ENCODE assay signal across 9 cellular contexts in genomic region chr19:1471514-1472107, GRCh38. TPM values are rescaled to one million over a fixed set of nuclear protein-coding genes. Genes with fewer than 3 reads are reported as not detected.
A peak's percentile ranks its signal among the peaks of the same experiment; 100 is the strongest.
DNase-seq lines count a peak whose midpoint lies in the region; ATAC-seq and TF ChIP-seq lines count a peak whose summit lies in the region.
"Had no signal": no experiment of that assay in that cellular context is flagged by ENCODE, and none has a peak within 500 bp of the region (broad histone marks: within the 10 kb centered on the region; RNA-seq: fewer than 3 reads in every experiment).

No MANE protein-coding gene starts in this region.

- CTCF ChIA-PET in naive thymus-derived CD4-positive, alpha-beta T cell (lab: Charles Lee): interaction anchor here (1.1 kb wide), 1 partner anchor 28 kb away, joined by 3 read pairs; no protein-coding TSS in a partner anchor

- H3K27ac ChIP-seq in naive thymus-derived CD4-positive, alpha-beta T cell (ENCODE audit: low read depth, low read length): no peak overlapping the region
- H3K27ac ChIP-seq: uterus had no signal

- no peaks in the 10 kb centered on the region for H3K36me3 Mint-ChIP-seq in HFFc6 (ENCODE audit: low read depth)
- H3K36me3 Mint-ChIP-seq in naive thymus-derived CD4-positive, alpha-beta T cell: no peaks in the 10 kb centered on the region

- peaks cover 8% of the 10 kb centered on the region for H3K27me3 Mint-ChIP-seq in HFFc6 (ENCODE audit: insufficient read depth)
- H3K27me3 Mint-ChIP-seq in naive thymus-derived CD4-positive, alpha-beta T cell: peaks cover 0 to 16% (median 0%) of the 10 kb centered on the region in 5 donors

- no peak overlapping the region for H3K27ac Mint-ChIP-seq in HFFc6
- no peak overlapping the region for H3K27ac Mint-ChIP-seq in naive thymus-derived CD4-positive, alpha-beta T cell

- peak overlapping the region; percentile 55 for H3K4me3 Mint-ChIP-seq in HFFc6
- peak overlapping the region; percentile 14 to 87 (median 72) for H3K4me3 Mint-ChIP-seq in naive thymus-derived CD4-positive, alpha-beta T cell

- peak; percentile 66 for DNase-seq in DMS 273 (lab: John Stamatoyannopoulos, UW; ENCODE audit: unreplicated experiment)
- no peak for DNase-seq in DMS 273 treated with DMSO at 0.1 percent for 48 hours (lab: John Stamatoyannopoulos, UW)
- peak; percentile 31 for DNase-seq in HFFc6
- DNase-seq in astrocyte of the cerebellum (ENCODE audit: low read depth): no peak
- DNase-seq in naive thymus-derived CD4-positive, alpha-beta T cell: peak in 1 of 9 donors; percentile 34
- DNase-seq: uterus had no signal

- peaks cover 19 to 30% of the 10 kb centered on the region in 2 donors for H3K4me1 ChIP-seq in naive thymus-derived CD4-positive, alpha-beta T cell (ENCODE audit: control insufficient read depth in 2 of 2, insufficient read depth in 2 of 2, low read length in 2 of 2)

- no peaks in the 10 kb centered on the region for H3K9me3 ChIP-seq in naive thymus-derived CD4-positive, alpha-beta T cell (ENCODE audit: control insufficient read depth in 2 of 3, low read length in 3 of 3)
- H3K9me3 ChIP-seq: uterus had no signal

- H3K27me3 ChIP-seq in naive thymus-derived CD4-positive, alpha-beta T cell (ENCODE audit: control insufficient read depth in 2 of 2, insufficient read depth in 2 of 2, low read length in 2 of 2): peaks cover 0 to 6% of the 10 kb centered on the region in 2 donors

- TF ChIP-seq CTCF in HFFc6 (IDR thresholded peaks at IDR 0.05) (no peak; the same call in 1 of the 2 replicates), astrocyte of the cerebellum (IDR thresholded peaks at IDR 0.05; ENCODE audit: low read depth, low read length, missing control alignments) (peak; percentile 3)

- intact Hi-C loops in naive thymus-derived CD4-positive, alpha-beta T cell (cut with micrococcal nuclease): loop anchor here in 1 of 2 donors (2.0 kb wide), 1 partner anchor 41 kb away; the partner anchor contains the start of gene ADAMTSL5

- POLR2A ChIA-PET in naive thymus-derived CD4-positive, alpha-beta T cell (lab: Charles Lee): interaction anchor here (0.9 to 1.7 kb wide), 3 partner anchors 8 to 26 kb away, joined by 4 to 5 read pairs (median 5); partner anchors contain the start of gene C19orf25

- in situ Hi-C loops in astrocyte of the cerebellum (cut with HindIII; ENCODE audit: low sequenced_read_pairs): no loop called here

- H3K9me3 Mint-ChIP-seq in HFFc6: no peaks in the 10 kb centered on the region
- H3K9me3 Mint-ChIP-seq in naive thymus-derived CD4-positive, alpha-beta T cell: no peaks in the 10 kb centered on the region

- no peaks in the 10 kb centered on the region for H3K4me1 Mint-ChIP-seq in HFFc6 (ENCODE audit: low read depth)
- H3K4me1 Mint-ChIP-seq in naive thymus-derived CD4-positive, alpha-beta T cell: peaks cover 0 to 16% (median 13%) of the 10 kb centered on the region in 7 donors

- peak; percentile 19 for ATAC-seq in naive thymus-derived CD4-positive, alpha-beta T cell
- ATAC-seq in GM19395 (IDR thresholded peaks at IDR 0.05; ENCODE audit: unreplicated experiment) (no peak), HG02642 (IDR thresholded peaks at IDR 0.05; ENCODE audit: poor library complexity, unreplicated experiment) (no peak), HG03108 (IDR thresholded peaks at IDR 0.05; ENCODE audit: unreplicated experiment) (no peak)

- peaks cover 0 to 25% (median 0%) of the 10 kb centered on the region in 3 experiments for H3K36me3 ChIP-seq in naive thymus-derived CD4-positive, alpha-beta T cell (ENCODE audit: control insufficient read depth in 2 of 3, insufficient read depth in 3 of 3, low read length in 3 of 3)
- H3K36me3 ChIP-seq: uterus had no signal

- H3K4me3 ChIP-seq in astrocyte of the cerebellum (ENCODE audit: low read depth, low read length): no peak overlapping the region
- H3K4me3 ChIP-seq in naive thymus-derived CD4-positive, alpha-beta T cell (ENCODE audit: low read length): peak overlapping the region; percentile 59

RNA-seq across cellular contexts. Expression of gene C19orf25, which starts 7.4 kb away (rescaled TPM):
- total RNA-seq in HFFc6 (2021; fragmentation: NEBNext Ultra II Directional; extraction: Animal tissue kit (Norgen Biotek cat#: 25700)): 10 to 100 TPM; 26.7 to 34.8 (median 29.6) TPM
- total RNA-seq in naive thymus-derived CD4-positive, alpha-beta T cell: 10 to 100 TPM; 24.2 to 64.5 (median 44.6) TPM
- 10 to 100 TPM; 43.6 to 69.8 TPM for polyA plus RNA-seq in naive thymus-derived CD4-positive, alpha-beta T cell

RNA-seq across cellular contexts. Expression of gene PCSK4, which starts 18.5 kb away (rescaled TPM):
- 1 to 10 TPM in 3 of 6 experiments, under 1 TPM in 3; 0.34 to 1.2 (median 0.98) TPM for total RNA-seq in HFFc6 (2021; fragmentation: NEBNext Ultra II Directional; extraction: Animal tissue kit (Norgen Biotek cat#: 25700))
- 10 to 100 TPM in 1 of 5 experiments, 1 to 10 TPM in 3, under 1 TPM in 1; 0.87 to 10.8 (median 7.8) TPM for total RNA-seq in naive thymus-derived CD4-positive, alpha-beta T cell
- polyA plus RNA-seq in naive thymus-derived CD4-positive, alpha-beta T cell: under 1 TPM; 0.64 to 0.72 TPM

RNA-seq across cellular contexts. Expression of gene REEP6, which starts 19.4 kb away (rescaled TPM):
- 1 to 10 TPM; 1.7 to 4.6 (median 2.1) TPM for total RNA-seq in HFFc6 (2021; fragmentation: NEBNext Ultra II Directional; extraction: Animal tissue kit (Norgen Biotek cat#: 25700))
- total RNA-seq in naive thymus-derived CD4-positive, alpha-beta T cell: 1 to 10 TPM; 1.6 to 5.3 (median 4.4) TPM
- 1 to 10 TPM; 5.6 to 7.2 TPM for polyA plus RNA-seq in naive thymus-derived CD4-positive, alpha-beta T cell

RNA-seq across cellular contexts. Expression of gene APC2, which starts 21.7 kb away (rescaled TPM):
- total RNA-seq in HFFc6 (2021; fragmentation: NEBNext Ultra II Directional; extraction: Animal tissue kit (Norgen Biotek cat#: 25700)): under 1 TPM; 0.18 to 0.47 (median 0.32) TPM
- total RNA-seq in naive thymus-derived CD4-positive, alpha-beta T cell: under 1 TPM; 0.05 to 0.24 (median 0.10) TPM
- under 1 TPM; 0.01 to 0.05 TPM for polyA plus RNA-seq in naive thymus-derived CD4-positive, alpha-beta T cell

RNA-seq across cellular contexts. Expression of gene RPS15, which starts 33.4 kb away (rescaled TPM):
- 1,000 to 10,000 TPM; 1,047 to 1,358 (median 1,277) TPM for total RNA-seq in HFFc6 (2021; fragmentation: NEBNext Ultra II Directional; extraction: Animal tissue kit (Norgen Biotek cat#: 25700))
- total RNA-seq in naive thymus-derived CD4-positive, alpha-beta T cell: 1,000 to 10,000 TPM; 1,300 to 2,097 (median 2,012) TPM
- 1,000 to 10,000 TPM; 3,657 to 3,761 TPM for polyA plus RNA-seq in naive thymus-derived CD4-positive, alpha-beta T cell

Comparison
In these comparisons a context has a peak if more than half of its experiments do, and no peak if none do; other contexts are left out.
1. DNase-seq: peak in DMS 273 (single experiment) and HFFc6 (single experiment); none in DMS 273 treated with DMSO at 0.1 percent for 48 hours (single experiment) and astrocyte of the cerebellum (single experiment).